Comparison of ENCODE assay signal across 30 cellular contexts in genomic region chr11:20547411-20547810, GRCh38. TPM values are rescaled to one million over a fixed set of nuclear protein-coding genes. Genes with fewer than 3 reads are reported as not detected.
DNase-seq lines count a peak whose midpoint lies in the region; ATAC-seq, FAIRE-seq and TF ChIP-seq lines count a peak whose summit lies in the region.
"Had no signal": no experiment of that assay in that cellular context is flagged by ENCODE, and none has a peak within 500 bp of the region (broad histone marks: within the 10 kb centered on the region; RNA-seq: fewer than 3 reads in every experiment).

No MANE protein-coding gene starts in this region.

- no peak overlapping the region for H2AFZ ChIP-seq in K562 (ENCODE audit: low read depth, low read length)

- no peak for TF ChIP-seq CTCF in K562 (IDR thresholded peaks at IDR 0.05 in 2 of 3, conservative IDR thresholded peaks at IDR 0.05 in 1 of 3; ENCODE audit: insufficient read depth in 2 of 3, low read depth in 1 of 3, low read length in 3 of 3)

- no peak for TF ChIP-seq EP300 in K562 (IDR thresholded peaks at IDR 0.05; ENCODE audit: low read length)

- H3K27ac ChIP-seq in K562 (ENCODE audit: extremely low read depth, low read depth, low read length) = no peak overlapping the region
- H3K27ac ChIP-seq: 22Rv1, BLaER1 had no signal

- H3K4me1 ChIP-seq in K562 (replicated peaks in 1 of 2; ENCODE audit: control insufficient read depth in 2 of 2, insufficient read depth in 2 of 2, low read length in 2 of 2) = no peaks in the 10 kb centered on the region; a peak in 1 of 5 replicates
- H3K4me1 ChIP-seq: BE2C, BLaER1 had no signal

- in situ Hi-C loops in K562 (cut with MboI) = no loop called here

- TF ChIP-seq RAD21 in K562 (CRISPR knock-in tag; conservative IDR thresholded peaks at IDR 0.05 in 1 of 2, IDR thresholded peaks at IDR 0.05 in 1 of 2) = no peak

- no peaks in the 10 kb centered on the region for H3K36me3 ChIP-seq in MG63
- no peaks in the 10 kb centered on the region for H3K36me3 ChIP-seq in K562 (ENCODE audit: control insufficient read depth, insufficient read depth, low read length)
- H3K36me3 ChIP-seq: BE2C, BLaER1 had no signal

- no peaks in the 10 kb centered on the region for H3K79me2 ChIP-seq in K562 (ENCODE audit: control insufficient read depth, insufficient read depth, low read length)

- intact Hi-C loops in K562 (cut with micrococcal nuclease) = no loop called here

- CTCF ChIA-PET in K562 (lab: Yijun Ruan, JAX; ENCODE audit: low intra/inter-chr PET ratio) = no interaction called here

- no peaks in the 10 kb centered on the region for H3K9me3 ChIP-seq in MG63
- no peaks in the 10 kb centered on the region for H3K9me3 ChIP-seq in K562 (replicated peaks; ENCODE audit: control insufficient read depth, insufficient read depth, low read depth, low read length)
- H3K9me3 ChIP-seq: BE2C, BLaER1 had no signal

- FAIRE-seq in K562 (lab: Jason Lieb, UNC) = no peak
- FAIRE-seq: A204.1, GM12878, GM12892, GM18507 had no signal

- no TSS peak for BruUV-seq in K562 (replicated peaks; lab: Mats Ljungman, UMichigan)

- POLR2A ChIA-PET in K562 (lab: Yijun Ruan, JAX) = no interaction called here

- no peak overlapping the region for H3K9ac ChIP-seq in K562 (ENCODE audit: insufficient read depth in 1 of 2, low read depth in 2 of 2, low read length in 2 of 2)
- H3K9ac ChIP-seq: BLaER1 had no signal

- no peaks in the 10 kb centered on the region; the same call in 1 of the 2 replicates for H4K20me1 ChIP-seq in K562 (replicated peaks; ENCODE audit: control insufficient read depth, insufficient read depth, low read length)
- H4K20me1 ChIP-seq: BLaER1 had no signal

- H3K9me1 ChIP-seq in K562 (ENCODE audit: control insufficient read depth, insufficient read depth, low read length) = no peaks in the 10 kb centered on the region

- DNase-seq in NCI-H82 (lab: John Stamatoyannopoulos, UW) (peak; percentile 7), NCI-H82 treated with DMSO at 0.1 percent for 48 hours (lab: John Stamatoyannopoulos, UW; ENCODE audit: unreplicated experiment) (no peak), MG63 (peak; percentile 3), K562 (ENCODE audit: extremely low read depth in 1 of 4, low spot score in 3 of 4) (no peak)
- DNase-seq: ACHN; BE2C; C1 segment of cervical spinal cord; CD4-positive, alpha-beta memory T cell; CD4-positive, CD25-positive, alpha-beta regulatory T cell; CD8-positive, alpha-beta memory T cell; COR-L47; DMS 273 treated with DMSO at 0.1 percent for 48 hours; DMS153; DMS53; DMS79; DND-41; EL; GDM1 had no signal

- H3K4me3 ChIP-seq in MG63 (no peak overlapping the region), K562 (no peak overlapping the region)
- H3K4me3 ChIP-seq: BLaER1, GM12878 had no signal

- H3K27me3 ChIP-seq in MG63 (no peaks in the 10 kb centered on the region), K562 (ENCODE audit: control insufficient read depth in 2 of 2, insufficient read depth in 2 of 2, low read length in 2 of 2) (peaks cover 3 to 4% of the 10 kb centered on the region in 2 experiments; a peak in 3 of 5 replicates)
- H3K27me3 ChIP-seq: BE2C, BLaER1 had no signal

- no peak overlapping the region for H3K4me2 ChIP-seq in K562 (ENCODE audit: insufficient read depth, low read length)
- H3K4me2 ChIP-seq: BLaER1 had no signal

- no peak for TF ChIP-seq POLR2A in K562 (conservative IDR thresholded peaks at IDR 0.05)

- ATAC-seq in K562 (no peak), HG03342 (IDR thresholded peaks at IDR 0.05; ENCODE audit: unreplicated experiment) (no peak)
- ATAC-seq: GM12878 had no signal

- no CpG with 5 or more reads among the region's 2 CpGs for WGBS in K562 (ENCODE audit: insufficient coverage, low coverage, missing lambda C conversion rate)

TF ChIP-seq in K562, 482 proteins besides CTCF, POLR2A, EP300 and RAD21:
- TF ChIP-seq ZNF699 (CRISPR knock-in tag; IDR thresholded peaks at IDR 0.05; ENCODE audit: insufficient replicate concordance) = no peak
- no peak for TF ChIP-seq ZNF408 (CRISPR knock-in tag; IDR thresholded peaks at IDR 0.05; ENCODE audit: low read depth)
- peak; percentile 26 for TF ChIP-seq PCBP1 (IDR thresholded peaks at IDR 0.05; ENCODE audit: low read depth, low read length, poor library complexity, severe bottlenecking)
- no peak for TF ChIP-seq ETS1 (conservative IDR thresholded peaks at IDR 0.05; ENCODE audit: control insufficient read depth, low read depth, low read length)
- TF ChIP-seq HNRNPK (IDR thresholded peaks at IDR 0.05; ENCODE audit: low read depth, low read length, poor library complexity, severe bottlenecking) = peak; percentile 55

RNA-seq across cellular contexts. Expression of gene SLC6A5, which starts 52.0 kb away (rescaled TPM):
- not detected in 2 replicates for total RNA-seq in MG63 (2014; rRNA removed; shearing (Covaris generic); ENCODE audit: low replicate concordance)
- total RNA-seq in K562 (2011; cell fraction: chromatin; rRNA removed; ENCODE audit: low replicate concordance) = 0.12 and 0.14 TPM in 2 replicates
- total RNA-seq in K562 (2011; cell fraction: nucleolus; rRNA removed) = not detected in 2 replicates
- 0.23 TPM in 1 of 2 replicates, not detected in the other for total RNA-seq in K562 (2011; cell fraction: nucleoplasm; rRNA removed)
- total RNA-seq in K562 (2014; rRNA removed) = not detected in 2 replicates
- total RNA-seq in K562 (2014; rRNA removed; fragmentation: Illumina TruSeq; extraction: Trizol) = not detected in 2 replicates
- not detected in 2 replicates for total RNA-seq in K562 (2015; rRNA removed; fragmentation: Illumina TruSeq; extraction: Trizol)
- total RNA-seq in K562 (2021) = not detected in 2 replicates
- 0.01 and 0.08 TPM in 2 replicates for polyA plus RNA-seq in K562 (2011; rRNA removed)
- polyA plus RNA-seq in K562 (2011; cell fraction: cytosol; rRNA removed) = 0.06 TPM in 1 of 2 replicates, not detected in the other
- 0.20 and 0.51 TPM in 2 replicates for polyA plus RNA-seq in K562 (2011; cell fraction: nucleus; rRNA removed)
- polyA plus RNA-seq in K562 (2012) = 0.03 TPM in 1 of 2 replicates, not detected in the other
- not detected in 2 replicates for polyA plus RNA-seq in K562 (2014; fragmentation: Illumina TruSeq; extraction: Trizol)
- not detected for polyA plus RNA-seq in K562 (2014; fragmentation: Nextera tagmentation; extraction: Ambion mirVana)
- not detected in 2 replicates for polyA plus RNA-seq in K562 (2014; rRNA removed)
- polyA minus RNA-seq in K562 (2011; rRNA and poly(A)+ RNA removed) = 0.06 and 0.21 TPM in 2 replicates
- not detected in 2 replicates for polyA minus RNA-seq in K562 (2011; cell fraction: cytosol; rRNA and poly(A)+ RNA removed)
- 0.13 TPM in 1 of 2 replicates, not detected in the other for polyA minus RNA-seq in K562 (2011; cell fraction: nucleus; rRNA and poly(A)+ RNA removed)
- total RNA-seq: A673; CD4-positive, alpha-beta memory T cell; CD4-positive, CD25-positive, alpha-beta regulatory T cell; CD8-positive, alpha-beta memory T cell; Daoy; G401; GM12878 had no signal
- polyA plus RNA-seq: AG04450; CD14-positive monocyte; CD4-positive, alpha-beta memory T cell; CD4-positive, CD25-positive, alpha-beta regulatory T cell; CD8-positive, alpha-beta memory T cell had no signal

Comparison
In these comparisons a context has a peak if more than half of its experiments do, and no peak if none do; other contexts are left out.
1. DNase-seq: peak in NCI-H82 (single experiment) and MG63 (single experiment); none in NCI-H82 treated with DMSO at 0.1 percent for 48 hours (single experiment) and K562 (0 of 4).